8 cellular contexts compared by ENCODE assay signal in genomic region chr1:36248250-36248894, GRCh38. TPM values are rescaled to one million over a fixed set of nuclear protein-coding genes. Genes with fewer than 3 reads are reported as not detected.
DNase-seq lines count a peak whose midpoint lies in the region; FAIRE-seq and TF ChIP-seq lines count a peak whose summit lies in the region.

No MANE protein-coding gene starts in this region.

- H3K36me3 ChIP-seq in esophagus (ENCODE audit: control insufficient read depth in 2 of 2, insufficient read depth in 2 of 2, low read length in 1 of 2) = peaks cover 0 to 2% of the 10 kb centered on the region in 2 donors

- peak; percentile 90 for FAIRE-seq in RCC 7860 (lab: Jason Lieb, UNC)

- no peak for TF ChIP-seq CTCF in progenitor cell of endocrine pancreas (IDR thresholded peaks at IDR 0.05; ENCODE audit: unreplicated experiment)

- peaks cover 12% of the 10 kb centered on the region for H3K4me1 Mint-ChIP-seq in progenitor cell of endocrine pancreas (ENCODE audit: low read depth)

- 47 to 48% methylated on average over 4 of the region's 4 CpGs for WGBS in esophagus, 2 donors

- DNase-seq in EH (ENCODE audit: low read depth) (peak; percentile 95), RCC 7860 (ENCODE audit: low spot score) (peak; percentile 89), progenitor cell of endocrine pancreas (ENCODE audit: low spot score, unreplicated experiment) (no peak), NCI-H1417 treated with DMSO at 0.1 percent for 48 hours (lab: John Stamatoyannopoulos, UW) (no peak), NCI-H345 (lab: John Stamatoyannopoulos, UW) (no peak), activated gamma-delta T cell (lab: John Stamatoyannopoulos, UW) (no peak), NCI-H146 (lab: John Stamatoyannopoulos, UW) (no peak)

- peak overlapping the region; percentile 78 for H3K27ac Mint-ChIP-seq in progenitor cell of endocrine pancreas

- H3K4me3 Mint-ChIP-seq in progenitor cell of endocrine pancreas (ENCODE audit: low read depth) = no peak overlapping the region

- no peaks in the 10 kb centered on the region for H3K9me3 ChIP-seq in esophagus (ENCODE audit: control insufficient read depth in 2 of 2, insufficient read depth in 1 of 2, low read depth in 1 of 2, low read length in 1 of 2)

- no peaks in the 10 kb centered on the region for H3K27me3 ChIP-seq in esophagus (ENCODE audit: control insufficient read depth in 1 of 2, insufficient read depth in 2 of 2, low read length in 2 of 2)

- peaks cover 4% of the 10 kb centered on the region for H3K9me3 Mint-ChIP-seq in progenitor cell of endocrine pancreas (ENCODE audit: low read depth)

- no peak overlapping the region for H3K4me3 ChIP-seq in esophagus (ENCODE audit: low read depth in 1 of 2, low read length in 2 of 2)

- H3K27me3 Mint-ChIP-seq in progenitor cell of endocrine pancreas = no peaks in the 10 kb centered on the region

- peaks cover 0 to 3% of the 10 kb centered on the region in 2 donors for H3K4me1 ChIP-seq in esophagus (ENCODE audit: control insufficient read depth in 2 of 2, insufficient read depth in 2 of 2, low read length in 1 of 2)

- H3K27ac ChIP-seq in esophagus (ENCODE audit: low read depth in 2 of 2, low read length in 1 of 2) = peak overlapping the region; percentile 47 to 74

- peaks cover 19% of the 10 kb centered on the region for H3K36me3 Mint-ChIP-seq in progenitor cell of endocrine pancreas (ENCODE audit: insufficient read depth)

RNA-seq across cellular contexts. Expression of gene THRAP3, which starts 24.1 kb away (rescaled TPM):
- 10 to 100 TPM; 19.5 to 30.8 TPM for polyA plus RNA-seq in esophagus
- 142 and 145 TPM in 2 replicates for total RNA-seq in progenitor cell of endocrine pancreas

RNA-seq across cellular contexts. Expression of gene SH3D21, which starts 57.8 kb away (rescaled TPM):
- polyA plus RNA-seq in esophagus = 10 to 100 TPM in 1 of 2 donors, 1 to 10 TPM in 1; 3.9 to 15.6 TPM
- total RNA-seq in progenitor cell of endocrine pancreas = 10.6 and 11.0 TPM in 2 replicates

Comparison
In these comparisons a context has a peak if more than half of its experiments do, and no peak if none do; other contexts are left out.
1. DNase-seq: peak in EH (single experiment) and RCC 7860 (single experiment); none in progenitor cell of endocrine pancreas (single experiment), NCI-H1417 treated with DMSO at 0.1 percent for 48 hours (single experiment), NCI-H345 (single experiment), activated gamma-delta T cell (single experiment) and NCI-H146 (single experiment).